Comparison of ENCODE assay signal across 30 cellular contexts in the genomic region with DNA sequence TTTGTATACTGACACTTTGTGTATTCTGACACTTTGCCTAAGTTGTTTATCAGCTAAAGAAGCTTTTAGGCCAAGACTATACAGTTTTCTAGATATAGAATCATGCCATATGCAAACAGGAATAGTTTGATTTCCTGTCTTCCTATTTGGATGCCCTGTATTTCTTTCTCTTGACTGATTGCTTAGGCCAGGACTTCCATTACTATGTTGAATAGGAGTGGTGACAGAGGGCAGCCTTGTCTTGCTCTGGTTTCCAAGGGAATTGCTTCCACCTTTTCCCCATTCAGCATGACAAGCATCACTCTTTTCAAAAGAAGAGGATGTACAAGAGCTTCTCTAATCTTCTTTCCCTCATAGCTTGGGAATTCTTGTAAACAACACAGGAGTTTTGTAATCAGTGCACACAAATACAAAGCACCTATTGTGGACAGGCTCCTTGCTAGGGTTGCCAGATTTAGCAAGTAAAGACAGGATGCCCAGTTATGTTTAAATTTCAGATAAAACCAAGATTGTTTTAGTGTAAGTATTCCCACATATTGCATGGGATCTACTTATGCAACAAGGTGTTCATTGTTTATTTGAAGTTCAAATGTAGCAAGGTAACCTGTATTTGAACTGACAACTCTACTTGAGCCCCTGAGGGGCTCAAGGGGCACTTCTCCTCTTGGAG.
"Had no signal": no experiment of that assay in that cellular context is flagged by ENCODE, and none has a peak within 500 bp of the region (broad histone marks: within the 10 kb centered on the region; RNA-seq: fewer than 3 reads in every experiment).

No MANE protein-coding gene starts in this region.

- H3K79me2 ChIP-seq: parathyroid adenoma had no signal

- H3K36me3 Mint-ChIP-seq: natural killer cell; neural progenitor cell; stimulated activated effector memory CD8-positive, alpha-beta T cell treated with anti-CD3 and anti-CD28 coated beads, Interleukin-12 subunit alpha, Interleukin-12 subunit beta, amount 100 ng/mL, for 72 hours had no signal

- H3K4me1 ChIP-seq: parathyroid adenoma, psoas muscle, spleen, stomach, tibial nerve, upper lobe of left lung, vagina had no signal

- FAIRE-seq: urothelium cell line had no signal

- H3K4me3 Mint-ChIP-seq: naive thymus-derived CD4-positive, alpha-beta T cell; natural killer cell; nephron; neural progenitor cell; stimulated activated effector memory CD8-positive, alpha-beta T cell treated with anti-CD3 and anti-CD28 coated beads, Interleukin-12 subunit alpha, Interleukin-12 subunit beta, amount 100 ng/mL, for 72 hours; stimulated activated naive B cell treated with anti-CD40 and anti-IgM and Interleukin-4, amounts not matched to agents 10 μg/mL and 1 μg/mL and 100 μg/mL, for 72 hours; stimulated activated naive CD8-positive, alpha-beta T cell treated with anti-CD3 and anti-CD28 coated beads, Interleukin-15, Interleukin-2, amounts not matched to agents 100 ng/mL and 50 ng/mL, for 24 hours had no signal

- H3K27ac ChIP-seq: neural progenitor cell, ovary, parathyroid adenoma, psoas muscle, skin epidermis, spleen, stomach, thoracic aorta, thyroid gland, tibial nerve, upper lobe of left lung, vagina had no signal

- H3K27me3 ChIP-seq: neural progenitor cell, ovary, spleen, stomach, thyroid gland, tibial nerve, upper lobe of left lung, vagina had no signal

- H3K9me3 Mint-ChIP-seq: natural killer cell; stimulated activated effector memory CD8-positive, alpha-beta T cell treated with anti-CD3 and anti-CD28 coated beads, Interleukin-12 subunit alpha, Interleukin-12 subunit beta, amount 100 ng/mL, for 72 hours; stimulated activated naive CD8-positive, alpha-beta T cell treated with anti-CD3 and anti-CD28 coated beads, Interleukin-15, Interleukin-2, amounts not matched to agents 100 ng/mL and 50 ng/mL, for 24 hours had no signal

- H3K4me3 ChIP-seq: neural progenitor cell, ovary, psoas muscle, skin epidermis, smooth muscle cell, spleen, stomach, thoracic aorta, thyroid gland, tibial nerve, upper lobe of left lung, vagina had no signal

- H3K36me3 ChIP-seq: neural progenitor cell, ovary, thoracic aorta, thyroid gland, tibial nerve, upper lobe of left lung, vagina had no signal

- H3K4me2 ChIP-seq: neural progenitor cell, smooth muscle cell had no signal

- H2AFZ ChIP-seq: neural progenitor cell, parathyroid adenoma had no signal

- H3K27me3 Mint-ChIP-seq: naive thymus-derived CD4-positive, alpha-beta T cell; stimulated activated naive B cell treated with anti-CD40 and anti-IgM and Interleukin-4, amounts not matched to agents 10 μg/mL and 1 μg/mL and 100 μg/mL, for 72 hours; stimulated activated naive CD8-positive, alpha-beta T cell treated with anti-CD3 and anti-CD28 coated beads, Interleukin-15, Interleukin-2, amounts not matched to agents 100 ng/mL and 50 ng/mL, for 24 hours had no signal

- H3K9ac ChIP-seq: neural progenitor cell, parathyroid adenoma had no signal

- ATAC-seq: naive thymus-derived CD4-positive, alpha-beta T cell; natural killer cell; psoas muscle; right cardiac atrium; sciatic nerve; stimulated activated effector memory CD8-positive, alpha-beta T cell treated with anti-CD3 and anti-CD28 coated beads, Interleukin-12 subunit alpha, Interleukin-12 subunit beta, amount 100 ng/mL, for 72 hours; stimulated activated naive B cell treated with anti-CD40 and anti-IgM and Interleukin-4, amounts not matched to agents 10 μg/mL and 1 μg/mL and 100 μg/mL, for 72 hours had no signal

- H3K9me3 ChIP-seq: ovary, thoracic aorta, thyroid gland, upper lobe of left lung, vagina had no signal

- DNase-seq: naive thymus-derived CD4-positive, alpha-beta T cell; natural killer cell; occipital lobe; ovary; posterior cingulate gyrus; psoas muscle; right cardiac atrium; spleen; stimulated activated CD4-positive, alpha-beta T cell treated with anti-CD3 and anti-CD28 coated beads, Interleukin-12 subunit alpha, Interleukin-12 subunit beta, amount 100 ng/mL, for 4 hours; stimulated activated CD4-positive, alpha-beta T cell treated with anti-CD3 and anti-CD28 coated beads, Interleukin-1b, Interleukin-23, amount 100 ng/mL, for 48 hours; stimulated activated CD4-positive, alpha-beta T cell treated with anti-CD3 and anti-CD28 coated beads, Interleukin-4, amount 100 ng/mL, for 24 hours; stimulated activated naive B cell treated with anti-CD40 and anti-IgM and Interleukin-4, amounts not matched to agents 10 μg/mL and 1 μg/mL and 100 μg/mL, for 72 hours; stimulated activated naive CD4-positive, alpha-beta T cell treated with Interleukin-2 at 50 U/mL for 16 hours; stomach; thyroid gland; trophoblast cell; upper lobe of left lung had no signal

- H3K27ac Mint-ChIP-seq: naive thymus-derived CD4-positive, alpha-beta T cell; natural killer cell; nephron; neural progenitor cell; progenitor cell of endocrine pancreas; stimulated activated effector memory CD8-positive, alpha-beta T cell treated with anti-CD3 and anti-CD28 coated beads, Interleukin-12 subunit alpha, Interleukin-12 subunit beta, amount 100 ng/mL, for 72 hours; stimulated activated naive B cell treated with anti-CD40 and anti-IgM and Interleukin-4, amounts not matched to agents 10 μg/mL and 1 μg/mL and 100 μg/mL, for 72 hours; stimulated activated naive CD8-positive, alpha-beta T cell treated with anti-CD3 and anti-CD28 coated beads, Interleukin-15, Interleukin-2, amounts not matched to agents 100 ng/mL and 50 ng/mL, for 24 hours had no signal
